Comparison of ENCODE assay signal across 10 cellular contexts in the genomic region with DNA sequence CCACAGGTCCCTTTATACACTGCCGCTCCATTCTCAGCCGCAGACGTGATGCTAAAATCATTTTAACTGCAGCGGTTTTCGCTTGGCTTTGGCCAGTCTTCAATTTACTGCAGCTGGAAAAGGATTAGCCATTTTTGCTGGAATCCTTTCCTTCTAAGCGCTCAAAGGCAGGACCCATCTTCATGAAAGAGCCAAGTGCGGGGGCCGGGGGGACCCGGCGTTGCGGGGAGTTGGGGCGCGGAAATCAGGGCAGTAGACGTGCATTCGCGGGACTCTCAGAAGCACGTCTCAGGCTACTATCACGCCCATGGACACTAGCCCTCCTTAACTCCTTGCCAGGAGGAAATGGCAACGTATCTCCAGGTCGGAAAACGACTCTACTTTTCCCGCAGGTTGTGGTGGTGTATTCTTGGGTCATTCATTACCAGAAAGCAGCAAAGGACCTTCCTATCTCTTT. TPM values are rescaled to one million over a fixed set of nuclear protein-coding genes. Genes with fewer than 3 reads are reported as not detected.
A peak's percentile ranks its signal among the peaks of the same experiment; 100 is the strongest.
DNase-seq lines count a peak whose midpoint lies in the region; ATAC-seq and TF ChIP-seq lines count a peak whose summit lies in the region.
"Had no signal": no experiment of that assay in that cellular context is flagged by ENCODE, and none has a peak within 500 bp of the region (broad histone marks: within the 10 kb centered on the region; RNA-seq: fewer than 3 reads in every experiment).

No MANE protein-coding gene starts in this region.

- H2AK5ac ChIP-seq in neuronal stem cell (ENCODE audit: low read depth, low read length): no peak overlapping the region

- H3K36me3 Mint-ChIP-seq in T-cell: no peaks in the 10 kb centered on the region

- H3K4me2 ChIP-seq in neuronal stem cell (ENCODE audit: insufficient read depth, low read length, poor library complexity, severe bottlenecking): peak overlapping the region; percentile 59

- peaks cover 11 to 19% (median 15%) of the 10 kb centered on the region in 3 donors for H3K4me1 Mint-ChIP-seq in T-cell

- H3K18ac ChIP-seq in neuronal stem cell (ENCODE audit: low read length): peak overlapping the region; percentile 42

- peak overlapping the region; percentile 77 for H3K27ac ChIP-seq in KOPT-K1 (ENCODE audit: low read depth, low read length, poor library complexity, severe bottlenecking)
- no peak overlapping the region for H3K27ac ChIP-seq in neuronal stem cell (replicated peaks; ENCODE audit: low read length)

- H3K79me1 ChIP-seq in neuronal stem cell (ENCODE audit: low read depth, low read length): no peaks in the 10 kb centered on the region

- H3K9me3 ChIP-seq in KOPT-K1 (ENCODE audit: insufficient read depth, low read length, poor library complexity, severe bottlenecking): no peaks in the 10 kb centered on the region
- H3K9me3 ChIP-seq in endocrine pancreas (ENCODE audit: control insufficient read depth, low read length): no peaks in the 10 kb centered on the region
- H3K9me3 ChIP-seq in neuronal stem cell (replicated peaks in 1 of 2; ENCODE audit: control insufficient read depth in 2 of 2, insufficient read depth in 1 of 2, low read depth in 1 of 2, low read length in 2 of 2): peaks cover 0 to 5% of the 10 kb centered on the region in 2 donors

- no peak overlapping the region for H4K91ac ChIP-seq in neuronal stem cell (ENCODE audit: low read depth, low read length, poor library complexity)

- no peak overlapping the region for H3K27ac Mint-ChIP-seq in T-cell

- H2BK15ac ChIP-seq in neuronal stem cell (ENCODE audit: low read length): no peak overlapping the region

- CTCF ChIA-PET in AG04449 (lab: Yijun Ruan, JAX) (interaction anchor here (1.0 to 2.0 kb wide), 9 partner anchors 7 to 85 kb away, joined by 3 to 19 read pairs (median 3); no protein-coding TSS in a partner anchor), T-cell (lab: Charles Lee) (interaction anchor here in 1 of 2 donors (0.7 kb wide), 1 partner anchor 508 kb away, joined by 3 read pairs; no protein-coding TSS in a partner anchor)

- H3K9ac ChIP-seq in endocrine pancreas (ENCODE audit: control insufficient read depth, insufficient read depth, low read length) (no peak overlapping the region), neuronal stem cell (ENCODE audit: low read depth, low read length, poor library complexity) (no peak overlapping the region)

- no peaks in the 10 kb centered on the region for H3K9me3 Mint-ChIP-seq in T-cell

- no peak overlapping the region for H3K23ac ChIP-seq in neuronal stem cell (ENCODE audit: low read depth, low read length, poor library complexity)

- peak overlapping the region; percentile 94 for H2AFZ ChIP-seq in neuronal stem cell (ENCODE audit: low read length)

- H3K4me1 ChIP-seq in endocrine pancreas (ENCODE audit: control insufficient read depth, insufficient read depth, low read length): no peaks in the 10 kb centered on the region
- peaks cover 0 to 7% of the 10 kb centered on the region in 2 donors for H3K4me1 ChIP-seq in neuronal stem cell (ENCODE audit: control insufficient read depth in 2 of 2, insufficient read depth in 1 of 2, low read depth in 1 of 2, low read length in 2 of 2)

- no peak overlapping the region for H2BK5ac ChIP-seq in neuronal stem cell (ENCODE audit: low read length)

- peaks cover 56 to 57% of the 10 kb centered on the region in 2 donors for H3K27me3 Mint-ChIP-seq in T-cell

- H3K4me3 Mint-ChIP-seq in T-cell: no peak overlapping the region

- no peak overlapping the region for H3K4ac ChIP-seq in neuronal stem cell (ENCODE audit: low read length)

- no peak for ATAC-seq in T-cell (replicated peaks in 1 of 4)

- H3K14ac ChIP-seq in neuronal stem cell (ENCODE audit: low read length): no peak overlapping the region

- DNase-seq in AG04449 (ENCODE audit: low read depth, low spot score) (no peak), neuronal stem cell (ENCODE audit: low spot score) (no peak), COR-L47 (lab: John Stamatoyannopoulos, UW) (no peak), T-cell (no peak), COLO829 (ENCODE audit: low spot score) (no peak)
- no peak for DNase-seq in NK-92 treated with Interleukin-12 subunit alpha and Interleukin-12 subunit beta, amount 100 ng/mL, for 24 hours (lab: John Stamatoyannopoulos, UW)
- DNase-seq: GDM1; stimulated activated CD4-positive, alpha-beta T cell treated with anti-CD3 and anti-CD28 coated beads, Interleukin-4, amount 100 ng/mL, for 24 hours had no signal

- TF ChIP-seq CTCF in AG04449 (IDR thresholded peaks at IDR 0.05; ENCODE audit: insufficient read depth, low read length, missing control alignments): no peak

- no peak overlapping the region for H4K8ac ChIP-seq in neuronal stem cell (ENCODE audit: low read depth, low read length)

- no peak overlapping the region for H2BK120ac ChIP-seq in neuronal stem cell (ENCODE audit: low read depth, low read length)

- H3K27me3 ChIP-seq in endocrine pancreas (ENCODE audit: control insufficient read depth, insufficient read depth, low read length) (peaks cover 34% of the 10 kb centered on the region), neuronal stem cell (ENCODE audit: control insufficient read depth in 3 of 3, insufficient read depth in 3 of 3, low read depth in 1 of 3, low read length in 3 of 3) (peaks cover 0 to 45% (median 3%) of the 10 kb centered on the region in 3 experiments)

- H3K36me3 ChIP-seq in KOPT-K1 (ENCODE audit: insufficient read depth, low read length): no peaks in the 10 kb centered on the region
- H3K36me3 ChIP-seq in endocrine pancreas (ENCODE audit: control insufficient read depth, insufficient read depth, low read length): no peaks in the 10 kb centered on the region
- no peaks in the 10 kb centered on the region for H3K36me3 ChIP-seq in neuronal stem cell (replicated peaks in 1 of 2; ENCODE audit: control insufficient read depth in 2 of 2, insufficient read depth in 2 of 2, low read length in 2 of 2)

- no CpG with 5 or more reads among the region's 22 CpGs for WGBS in neuronal stem cell (ENCODE audit: extremely low coverage in 2 of 2, insufficient read length in 2 of 2, insufficient replicate concordance in 1 of 2), 2 donors

- POLR2A ChIA-PET in AG04449 (lab: Yijun Ruan, JAX) (no interaction called here), T-cell (lab: Charles Lee) (no interaction called here)

- H3K4me3 ChIP-seq in AG04449 (ENCODE audit: low read depth, low read length) (peak overlapping the region; percentile 35), endocrine pancreas (ENCODE audit: control insufficient read depth, insufficient read depth, low read length) (peak overlapping the region; percentile 43), neuronal stem cell (ENCODE audit: low read length in 2 of 2) (peak overlapping the region; percentile 54 to 68)

- no peak overlapping the region for H2BK12ac ChIP-seq in neuronal stem cell (ENCODE audit: low read length)

RNA-seq across cellular contexts. Expression of a gene that starts 1.7 kb away (rescaled TPM):
- 1.2 TPM for polyA plus RNA-seq in neuronal stem cell (2013, experiment 1 of 2)
- 1.1 TPM for polyA plus RNA-seq in neuronal stem cell (2013, experiment 2 of 2)
- total RNA-seq in T-cell: not detected
